19 cellular contexts compared by ENCODE assay signal in the genomic region with DNA sequence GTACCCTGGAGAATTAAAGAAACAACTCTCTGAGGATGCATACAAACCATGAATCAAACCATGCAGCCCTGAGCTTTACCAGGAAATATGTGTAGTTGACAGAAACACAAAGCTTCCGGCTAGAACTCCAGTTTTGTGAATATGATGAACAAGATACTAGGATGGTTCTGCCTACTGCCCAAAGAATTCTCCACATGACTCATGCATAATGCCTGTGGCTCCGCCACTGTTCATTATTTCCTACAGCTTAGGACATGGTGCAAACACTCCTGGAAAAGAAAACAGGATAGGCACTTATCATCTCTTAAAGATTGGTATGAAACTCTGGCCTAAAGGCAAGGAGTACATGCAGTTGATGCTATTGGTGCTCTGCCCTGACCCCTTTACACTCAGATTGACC.
DNase-seq lines count a peak whose midpoint lies in the region; ATAC-seq, FAIRE-seq and TF ChIP-seq lines count a peak whose summit lies in the region.
"Had no signal": no experiment of that assay in that cellular context is flagged by ENCODE, and none has a peak within 500 bp of the region (broad histone marks: within the 10 kb centered on the region; RNA-seq: fewer than 3 reads in every experiment).

No MANE protein-coding gene starts in this region.

- H3K27me3 ChIP-seq in SK-N-SH (ENCODE audit: insufficient read depth) (peaks cover 6% of the 10 kb centered on the region; the same call in 1 of the 2 replicates), foreskin keratinocyte (no peaks in the 10 kb centered on the region)
- H3K27me3 ChIP-seq: colonic mucosa, heart left ventricle, testis had no signal

- no peaks in the 10 kb centered on the region for H3K9me3 ChIP-seq in SK-N-SH
- H3K9me3 ChIP-seq: colonic mucosa, psoas muscle, testis had no signal

- H3K4me2 ChIP-seq in SK-N-SH = no peak overlapping the region

- no peak for TF ChIP-seq POLR2A in H54 (IDR thresholded peaks at IDR 0.05; ENCODE audit: low read depth, low read length)

- H3K9ac ChIP-seq in SK-N-SH = no peak overlapping the region

- WGBS in SK-N-SH (ENCODE audit: low lambda C conversion rate) = 6% methylated on average over 2 of the region's 2 CpGs

- no peaks in the 10 kb centered on the region for H3K79me2 ChIP-seq in SK-N-SH (ENCODE audit: insufficient read depth)

- ATAC-seq in foreskin keratinocyte (peak; percentile 89), GM21723 (IDR thresholded peaks at IDR 0.05; ENCODE audit: unreplicated experiment) (no peak)
- ATAC-seq: heart left ventricle, psoas muscle had no signal

- no peak overlapping the region for H3K4me3 ChIP-seq in SK-N-SH (ENCODE audit: low read depth in 2 of 2, low read length in 1 of 2)
- H3K4me3 ChIP-seq: colonic mucosa, heart left ventricle, psoas muscle, testis had no signal

- no peak overlapping the region for H2AFZ ChIP-seq in SK-N-SH (ENCODE audit: low read depth)

- H3K9me2 ChIP-seq in SK-N-SH = no peaks in the 10 kb centered on the region

- CTCF ChIA-PET in SK-N-SH (lab: Yijun Ruan, JAX) = no interaction called here

- H3K27ac ChIP-seq in SK-N-SH (ENCODE audit: low read depth in 2 of 2, low read length in 1 of 2) (peak overlapping the region; percentile 6 to 39; a peak in 3 of 4 replicates), foreskin keratinocyte (no peak overlapping the region)
- H3K27ac ChIP-seq: colonic mucosa, heart left ventricle, psoas muscle, testis had no signal

- peak; percentile 92 for FAIRE-seq in H54 (lab: Jason Lieb, UNC)

- DNase-seq in H54 (ENCODE audit: insufficient read length, low spot score) (peak; percentile 33), SK-N-SH (no peak), foreskin keratinocyte (peak; percentile 69 to 87), NCI-H1417 (lab: John Stamatoyannopoulos, UW) (no peak), DMS 273 treated with DMSO at 0.1 percent for 48 hours (lab: John Stamatoyannopoulos, UW) (no peak), NCI-H1436 (lab: John Stamatoyannopoulos, UW) (no peak)
- DNase-seq: activated CD4-positive, alpha-beta T cell treated with anti-CD3 and anti-CD28 coated beads for 48 hours; activated CD8-positive, alpha-beta memory T cell treated with anti-CD3 and anti-CD28 coated beads, Interleukin-2, amount 50 U/mL, for 4 hours; activated gamma-delta T cell treated with Interleukin-2 at 50 U/mL for 16 hours; colonic mucosa; DMS53; heart left ventricle; NCI-H2081 treated with DMSO at 0.1 percent for 48 hours; NCI-H524 treated with DMSO at 0.1 percent for 48 hours; nephron progenitor cell; psoas muscle; T-helper 9 cell; testis had no signal

- TF ChIP-seq RAD21 in SK-N-SH (IDR thresholded peaks at IDR 0.05; ENCODE audit: low read length) = no peak

- no peaks in the 10 kb centered on the region for H4K20me1 ChIP-seq in SK-N-SH (ENCODE audit: insufficient read depth)

- TF ChIP-seq EP300 in SK-N-SH (IDR thresholded peaks at IDR 0.05; ENCODE audit: borderline replicate concordance in 1 of 2, low read depth in 1 of 2, low read length in 1 of 2) = peak in 1 of 2 experiments; percentile 18; a peak in 1 of 4 replicates

- no peak for TF ChIP-seq CTCF in SK-N-SH (IDR thresholded peaks at IDR 0.05)
- TF ChIP-seq CTCF in foreskin keratinocyte (conservative IDR thresholded peaks at IDR 0.05) = no peak

- H3K4me1 ChIP-seq in SK-N-SH (ENCODE audit: control insufficient read depth in 1 of 2, insufficient read depth in 2 of 2, low read depth in 1 of 2, low read length in 1 of 2) (0 out of 4 replicates have a peak, but pooled peaks cover 0 to 5% of the 10 kb centered on the region in 2 experiments), foreskin keratinocyte (peaks cover 20% of the 10 kb centered on the region)
- H3K4me1 ChIP-seq: colonic mucosa, heart left ventricle, psoas muscle, testis had no signal

- no peaks in the 10 kb centered on the region for H3K36me3 ChIP-seq in SK-N-SH (replicated peaks in 1 of 2; ENCODE audit: control insufficient read depth in 1 of 2, insufficient read depth in 2 of 2, low read length in 1 of 2)
- H3K36me3 ChIP-seq: colonic mucosa, heart left ventricle had no signal

- H3F3A ChIP-seq in SK-N-SH (replicated peaks; ENCODE audit: insufficient read depth) = no peaks in the 10 kb centered on the region

- POLR2A ChIA-PET in SK-N-SH (lab: Yijun Ruan, JAX) = no interaction called here

TF ChIP-seq in SK-N-SH, 30 proteins besides CTCF, POLR2A, EP300 and RAD21 (continues in another document):
- TF ChIP-seq GABPA (IDR thresholded peaks at IDR 0.05; ENCODE audit: low read depth) = no peak
- TF ChIP-seq, protein P1, sequence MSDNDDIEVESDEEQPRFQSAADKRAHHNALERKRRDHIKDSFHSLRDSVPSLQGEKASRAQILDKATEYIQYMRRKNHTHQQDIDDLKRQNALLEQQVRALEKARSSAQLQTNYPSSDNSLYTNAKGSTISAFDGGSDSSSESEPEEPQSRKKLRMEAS (IDR thresholded peaks at IDR 0.05; ENCODE audit: low read depth) = no peak
- no peak for TF ChIP-seq RCOR1 (IDR thresholded peaks at IDR 0.05; ENCODE audit: low read length)
- TF ChIP-seq, protein P2, sequence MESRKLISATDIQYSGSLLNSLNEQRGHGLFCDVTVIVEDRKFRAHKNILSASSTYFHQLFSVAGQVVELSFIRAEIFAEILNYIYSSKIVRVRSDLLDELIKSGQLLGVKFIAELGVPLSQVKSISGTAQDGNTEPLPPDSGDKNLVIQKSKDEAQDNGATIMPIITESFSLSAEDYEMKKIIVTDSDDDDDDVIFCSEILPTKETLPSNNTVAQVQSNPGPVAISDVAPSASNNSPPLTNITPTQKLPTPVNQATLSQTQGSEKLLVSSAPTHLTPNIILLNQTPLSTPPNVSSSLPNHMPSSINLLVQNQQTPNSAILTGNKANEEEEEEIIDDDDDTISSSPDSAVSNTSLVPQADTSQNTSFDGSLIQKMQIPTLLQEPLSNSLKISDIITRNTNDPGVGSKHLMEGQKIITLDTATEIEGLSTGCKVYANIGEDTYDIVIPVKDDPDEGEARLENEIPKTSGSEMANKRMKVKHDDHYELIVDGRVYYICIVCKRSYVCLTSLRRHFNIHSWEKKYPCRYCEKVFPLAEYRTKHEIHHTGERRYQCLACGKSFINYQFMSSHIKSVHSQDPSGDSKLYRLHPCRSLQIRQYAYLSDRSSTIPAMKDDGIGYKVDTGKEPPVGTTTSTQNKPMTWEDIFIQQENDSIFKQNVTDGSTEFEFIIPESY (IDR thresholded peaks at IDR 0.05; ENCODE audit: borderline replicate concordance, low read depth) = no peak
- TF ChIP-seq MEF2A (IDR thresholded peaks at IDR 0.05; ENCODE audit: borderline replicate concordance, low read depth) = no peak
- TF ChIP-seq, protein P3, sequence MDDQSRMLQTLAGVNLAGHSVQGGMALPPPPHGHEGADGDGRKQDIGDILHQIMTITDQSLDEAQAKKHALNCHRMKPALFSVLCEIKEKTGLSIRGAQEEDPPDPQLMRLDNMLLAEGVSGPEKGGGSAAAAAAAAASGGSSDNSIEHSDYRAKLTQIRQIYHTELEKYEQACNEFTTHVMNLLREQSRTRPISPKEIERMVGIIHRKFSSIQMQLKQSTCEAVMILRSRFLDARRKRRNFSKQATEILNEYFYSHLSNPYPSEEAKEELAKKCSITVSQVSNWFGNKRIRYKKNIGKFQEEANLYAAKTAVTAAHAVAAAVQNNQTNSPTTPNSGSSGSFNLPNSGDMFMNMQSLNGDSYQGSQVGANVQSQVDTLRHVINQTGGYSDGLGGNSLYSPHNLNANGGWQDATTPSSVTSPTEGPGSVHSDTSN (IDR thresholded peaks at IDR 0.05) = peak; percentile 65
- TF ChIP-seq, protein P4, sequence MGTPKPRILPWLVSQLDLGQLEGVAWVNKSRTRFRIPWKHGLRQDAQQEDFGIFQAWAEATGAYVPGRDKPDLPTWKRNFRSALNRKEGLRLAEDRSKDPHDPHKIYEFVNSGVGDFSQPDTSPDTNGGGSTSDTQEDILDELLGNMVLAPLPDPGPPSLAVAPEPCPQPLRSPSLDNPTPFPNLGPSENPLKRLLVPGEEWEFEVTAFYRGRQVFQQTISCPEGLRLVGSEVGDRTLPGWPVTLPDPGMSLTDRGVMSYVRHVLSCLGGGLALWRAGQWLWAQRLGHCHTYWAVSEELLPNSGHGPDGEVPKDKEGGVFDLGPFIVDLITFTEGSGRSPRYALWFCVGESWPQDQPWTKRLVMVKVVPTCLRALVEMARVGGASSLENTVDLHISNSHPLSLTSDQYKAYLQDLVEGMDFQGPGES (IDR thresholded peaks at IDR 0.05; ENCODE audit: low read depth, low read length) = no peak
- no peak for TF ChIP-seq CHD2 (IDR thresholded peaks at IDR 0.05; ENCODE audit: low read length, partially characterized antibody)
- TF ChIP-seq TEAD4 (IDR thresholded peaks at IDR 0.05; ENCODE audit: borderline replicate concordance, insufficient read depth) = no peak
- TF ChIP-seq TCF12 (IDR thresholded peaks at IDR 0.05) = peak; percentile 73
- TF ChIP-seq NFIC (IDR thresholded peaks at IDR 0.05; ENCODE audit: borderline replicate concordance) = no peak
- TF ChIP-seq FOXJ3 (CRISPR knock-in tag; IDR thresholded peaks at IDR 0.05) = no peak
- peak; percentile 59 for TF ChIP-seq JUND (IDR thresholded peaks at IDR 0.05)
- no peak for TF ChIP-seq YY1 (IDR thresholded peaks at IDR 0.05; ENCODE audit: low read depth)
- no peak for TF ChIP-seq EZH2phosphoT487 (IDR thresholded peaks at IDR 0.05; ENCODE audit: borderline replicate concordance, low read depth)
- no peak for TF ChIP-seq FOXM1 (IDR thresholded peaks at IDR 0.05; ENCODE audit: low read depth)
- no peak for TF ChIP-seq ELF1 (IDR thresholded peaks at IDR 0.05)
- TF ChIP-seq, protein P5, sequence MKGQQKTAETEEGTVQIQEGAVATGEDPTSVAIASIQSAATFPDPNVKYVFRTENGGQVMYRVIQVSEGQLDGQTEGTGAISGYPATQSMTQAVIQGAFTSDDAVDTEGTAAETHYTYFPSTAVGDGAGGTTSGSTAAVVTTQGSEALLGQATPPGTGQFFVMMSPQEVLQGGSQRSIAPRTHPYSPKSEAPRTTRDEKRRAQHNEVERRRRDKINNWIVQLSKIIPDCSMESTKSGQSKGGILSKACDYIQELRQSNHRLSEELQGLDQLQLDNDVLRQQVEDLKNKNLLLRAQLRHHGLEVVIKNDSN (IDR thresholded peaks at IDR 0.05; ENCODE audit: borderline replicate concordance, low read depth) = no peak
- no peak for TF ChIP-seq TAF1 (IDR thresholded peaks at IDR 0.05; ENCODE audit: borderline replicate concordance, low read depth, low read length)
- no peak for TF ChIP-seq NRF1 (IDR thresholded peaks at IDR 0.05; ENCODE audit: low read depth, low read length)

Comparison
In these comparisons a context has a peak if more than half of its experiments do, and no peak if none do; other contexts are left out.
1. DNase-seq: peak in H54 (single experiment) and foreskin keratinocyte (2 of 2); none in SK-N-SH (single experiment), NCI-H1417 (0 of 3), DMS 273 treated with DMSO at 0.1 percent for 48 hours (single experiment) and NCI-H1436 (single experiment).